Comparison of ENCODE assay signal across 18 cellular contexts in the genomic region with DNA sequence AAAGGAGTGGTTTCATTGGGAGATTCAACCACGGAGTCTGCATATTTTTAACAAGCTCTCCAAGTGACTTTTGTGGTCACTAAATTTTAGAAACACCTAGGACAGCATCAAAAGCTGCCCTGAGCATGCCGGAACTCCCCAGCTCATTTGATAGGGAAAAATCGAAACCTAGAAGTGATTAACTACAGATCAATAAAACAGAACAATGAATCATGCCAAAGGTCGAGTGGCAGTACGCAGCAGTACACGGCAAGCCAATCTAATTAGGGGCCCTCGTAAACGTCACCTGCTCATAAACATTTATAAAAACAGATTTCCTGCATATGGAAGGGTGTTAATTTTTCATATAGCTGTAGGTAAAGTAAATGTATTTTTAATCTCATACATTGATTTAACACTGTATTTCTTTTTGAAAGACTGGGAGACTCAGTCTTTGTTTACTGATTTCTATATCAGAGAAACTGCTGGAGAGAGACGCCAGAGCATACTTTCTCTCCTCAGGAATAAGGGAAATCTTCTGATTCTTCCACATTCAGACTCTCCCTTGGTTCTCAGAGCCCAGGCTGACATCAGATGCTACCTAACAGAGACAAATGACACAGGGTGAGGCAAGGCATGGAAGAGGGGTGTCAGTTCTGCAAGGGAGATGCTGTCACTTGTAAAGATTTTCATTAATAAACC.
"Had no signal": no experiment of that assay in that cellular context is flagged by ENCODE, and none has a peak within 500 bp of the region (broad histone marks: within the 10 kb centered on the region; RNA-seq: fewer than 3 reads in every experiment).

No MANE protein-coding gene starts in this region.

- H3K4me3 ChIP-seq: esophagus muscularis mucosa, gastroesophageal sphincter, left lung, lung, sigmoid colon, skin epidermis, stomach, upper lobe of left lung, uterus had no signal

- H3K9me3 ChIP-seq: esophagus muscularis mucosa, left lung, sigmoid colon, upper lobe of left lung, uterus had no signal

- DNase-seq: effector memory CD8-positive, alpha-beta T cell; glutamatergic neuron; left lung; mesenchymal stem cell; midbrain; naive thymus-derived CD4-positive, alpha-beta T cell; nephron progenitor cell; sigmoid colon; stimulated activated CD4-positive, alpha-beta T cell treated with anti-CD3 and anti-CD28 coated beads, Interleukin-12 subunit alpha, Interleukin-12 subunit beta, amount 100 ng/mL, for 4 hours; stimulated activated naive CD4-positive, alpha-beta T cell; stomach; upper lobe of left lung; uterus had no signal

- H3K27ac ChIP-seq: epithelial cell of prostate, esophagus muscularis mucosa, gastroesophageal sphincter, left lung, sigmoid colon, skin epidermis, stomach, upper lobe of left lung, uterus had no signal

- H3K4me1 ChIP-seq: esophagus muscularis mucosa, gastroesophageal sphincter, left lung, sigmoid colon, stomach, upper lobe of left lung, uterus had no signal

- H3K27me3 ChIP-seq: sigmoid colon, stomach, upper lobe of left lung, uterus had no signal

- H3K36me3 ChIP-seq: esophagus muscularis mucosa, gastroesophageal sphincter, left lung, sigmoid colon, stomach, upper lobe of left lung, uterus had no signal

- ATAC-seq: effector memory CD8-positive, alpha-beta T cell; gastroesophageal sphincter; left lung; naive thymus-derived CD4-positive, alpha-beta T cell had no signal
